ENCODE assay signal across 1 cellular context in the genomic region with DNA sequence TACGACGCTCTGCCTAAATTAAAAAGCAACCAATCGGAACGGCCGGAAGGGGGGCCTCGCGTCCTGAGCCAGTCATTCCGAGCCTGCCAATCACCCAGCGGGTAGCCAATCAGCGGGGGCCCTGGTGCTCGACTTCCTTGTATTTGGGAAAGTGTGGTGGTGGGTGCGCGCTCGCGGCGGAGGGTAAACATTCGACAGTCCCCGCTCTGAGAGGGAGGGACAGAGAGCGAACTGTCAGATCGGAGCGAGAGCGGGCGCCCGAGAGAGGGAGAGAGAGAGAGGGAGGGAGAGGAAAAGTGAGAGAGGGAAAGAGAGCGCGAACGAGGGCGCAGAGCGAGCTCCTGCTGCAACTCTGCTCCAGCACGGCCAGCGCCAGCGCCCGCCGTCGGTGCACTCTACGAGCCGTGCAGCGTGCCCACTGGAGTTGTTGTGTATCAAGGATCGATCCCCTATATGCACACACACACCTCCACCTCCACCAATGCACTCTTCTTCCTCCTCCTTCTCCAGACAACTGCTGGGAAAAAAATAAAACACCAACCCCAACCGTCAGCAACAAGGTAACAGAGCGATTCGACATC.
TF ChIP-seq lines count a peak whose summit lies in the region.

A gene (plus strand): TSS at position 190 of the 581 bp plus-strand sequence. CDS start 1,396 bp downstream, outside the sequence.

TF ChIP-seq in HEK293, 187 proteins besides CTCF, POLR2A, EP300 and RAD21 (continued from another document):
- TF ChIP-seq, protein P1, sequence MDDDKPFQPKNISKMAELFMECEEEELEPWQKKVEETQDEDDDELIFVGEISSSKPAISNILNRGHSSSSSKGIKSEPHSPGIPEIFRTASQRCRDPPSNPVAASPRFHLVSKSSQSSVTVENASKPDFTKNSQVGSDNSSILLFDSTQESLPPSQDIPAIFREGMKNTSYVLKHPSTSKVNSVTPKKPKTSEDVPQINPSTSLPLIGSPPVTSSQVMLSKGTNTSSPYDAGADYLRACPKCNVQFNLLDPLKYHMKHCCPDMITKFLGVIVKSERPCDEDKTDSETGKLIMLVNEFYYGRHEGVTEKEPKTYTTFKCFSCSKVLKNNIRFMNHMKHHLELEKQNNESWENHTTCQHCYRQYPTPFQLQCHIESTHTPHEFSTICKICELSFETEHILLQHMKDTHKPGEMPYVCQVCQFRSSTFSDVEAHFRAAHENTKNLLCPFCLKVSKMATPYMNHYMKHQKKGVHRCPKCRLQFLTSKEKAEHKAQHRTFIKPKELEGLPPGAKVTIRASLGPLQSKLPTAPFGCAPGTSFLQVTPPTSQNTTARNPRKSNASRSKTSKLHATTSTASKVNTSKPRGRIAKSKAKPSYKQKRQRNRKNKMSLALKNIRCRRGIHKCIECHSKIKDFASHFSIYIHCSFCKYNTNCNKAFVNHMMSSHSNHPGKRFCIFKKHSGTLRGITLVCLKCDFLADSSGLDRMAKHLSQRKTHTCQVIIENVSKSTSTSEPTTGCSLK (tag by site-specific recombination; IDR thresholded peaks at IDR 0.05), result no peak
- no peak for TF ChIP-seq SCRT2 (tag by site-specific recombination; IDR thresholded peaks at IDR 0.05)
- TF ChIP-seq, protein P2, sequence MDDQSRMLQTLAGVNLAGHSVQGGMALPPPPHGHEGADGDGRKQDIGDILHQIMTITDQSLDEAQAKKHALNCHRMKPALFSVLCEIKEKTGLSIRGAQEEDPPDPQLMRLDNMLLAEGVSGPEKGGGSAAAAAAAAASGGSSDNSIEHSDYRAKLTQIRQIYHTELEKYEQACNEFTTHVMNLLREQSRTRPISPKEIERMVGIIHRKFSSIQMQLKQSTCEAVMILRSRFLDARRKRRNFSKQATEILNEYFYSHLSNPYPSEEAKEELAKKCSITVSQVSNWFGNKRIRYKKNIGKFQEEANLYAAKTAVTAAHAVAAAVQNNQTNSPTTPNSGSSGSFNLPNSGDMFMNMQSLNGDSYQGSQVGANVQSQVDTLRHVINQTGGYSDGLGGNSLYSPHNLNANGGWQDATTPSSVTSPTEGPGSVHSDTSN (CRISPR knock-in tag; IDR thresholded peaks at IDR 0.05), result peak; percentile 95
- TF ChIP-seq ZNF664 (tag by site-specific recombination; IDR thresholded peaks at IDR 0.05), result no peak
- TF ChIP-seq, protein P3, sequence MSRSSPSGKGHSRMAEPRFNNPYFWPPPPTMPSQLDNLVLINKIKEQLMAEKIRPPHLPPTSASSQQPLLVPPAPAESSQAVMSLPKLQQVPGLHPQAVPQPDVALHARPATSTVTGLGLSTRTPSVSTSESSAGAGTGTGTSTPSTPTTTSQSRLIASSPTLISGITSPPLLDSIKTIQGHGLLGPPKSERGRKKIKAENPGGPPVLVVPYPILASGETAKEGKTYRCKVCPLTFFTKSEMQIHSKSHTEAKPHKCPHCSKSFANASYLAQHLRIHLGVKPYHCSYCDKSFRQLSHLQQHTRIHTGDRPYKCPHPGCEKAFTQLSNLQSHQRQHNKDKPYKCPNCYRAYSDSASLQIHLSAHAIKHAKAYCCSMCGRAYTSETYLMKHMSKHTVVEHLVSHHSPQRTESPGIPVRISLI (tag by site-specific recombination; IDR thresholded peaks at IDR 0.05), result no peak
- TF ChIP-seq OVOL3 (tag by site-specific recombination; IDR thresholded peaks at IDR 0.05), result no peak
- TF ChIP-seq ZNF561 (tag by site-specific recombination; IDR thresholded peaks at IDR 0.05; ENCODE audit: borderline replicate concordance), result no peak; the same call in 1 of the 2 replicates
- TF ChIP-seq, protein P4, sequence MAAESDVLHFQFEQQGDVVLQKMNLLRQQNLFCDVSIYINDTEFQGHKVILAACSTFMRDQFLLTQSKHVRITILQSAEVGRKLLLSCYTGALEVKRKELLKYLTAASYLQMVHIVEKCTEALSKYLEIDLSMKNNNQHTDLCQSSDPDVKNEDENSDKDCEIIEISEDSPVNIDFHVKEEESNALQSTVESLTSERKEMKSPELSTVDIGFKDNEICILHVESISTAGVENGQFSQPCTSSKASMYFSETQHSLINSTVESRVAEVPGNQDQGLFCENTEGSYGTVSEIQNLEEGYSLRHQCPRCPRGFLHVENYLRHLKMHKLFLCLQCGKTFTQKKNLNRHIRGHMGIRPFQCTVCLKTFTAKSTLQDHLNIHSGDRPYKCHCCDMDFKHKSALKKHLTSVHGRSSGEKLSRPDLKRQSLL (tag by site-specific recombination; IDR thresholded peaks at IDR 0.05), result peak; percentile 36; the same call in 1 of the 2 replicates
- TF ChIP-seq ZNF600 (tag by site-specific recombination; IDR thresholded peaks at IDR 0.05), result peak; percentile 94
- no peak for TF ChIP-seq ZNF23 (tag by site-specific recombination; IDR thresholded peaks at IDR 0.05; ENCODE audit: borderline replicate concordance)
- peak; percentile 65 for TF ChIP-seq ZIC2 (tag by site-specific recombination; IDR thresholded peaks at IDR 0.05)
- TF ChIP-seq ZEB2 (tag by site-specific recombination; IDR thresholded peaks at IDR 0.05), result peak; percentile 68; the same call in 1 of the 2 replicates
- TF ChIP-seq, protein P5, sequence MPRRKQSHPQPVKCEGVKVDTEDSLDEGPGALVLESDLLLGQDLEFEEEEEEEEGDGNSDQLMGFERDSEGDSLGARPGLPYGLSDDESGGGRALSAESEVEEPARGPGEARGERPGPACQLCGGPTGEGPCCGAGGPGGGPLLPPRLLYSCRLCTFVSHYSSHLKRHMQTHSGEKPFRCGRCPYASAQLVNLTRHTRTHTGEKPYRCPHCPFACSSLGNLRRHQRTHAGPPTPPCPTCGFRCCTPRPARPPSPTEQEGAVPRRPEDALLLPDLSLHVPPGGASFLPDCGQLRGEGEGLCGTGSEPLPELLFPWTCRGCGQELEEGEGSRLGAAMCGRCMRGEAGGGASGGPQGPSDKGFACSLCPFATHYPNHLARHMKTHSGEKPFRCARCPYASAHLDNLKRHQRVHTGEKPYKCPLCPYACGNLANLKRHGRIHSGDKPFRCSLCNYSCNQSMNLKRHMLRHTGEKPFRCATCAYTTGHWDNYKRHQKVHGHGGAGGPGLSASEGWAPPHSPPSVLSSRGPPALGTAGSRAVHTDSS (tag by site-specific recombination; IDR thresholded peaks at IDR 0.05), result no peak
- no peak for TF ChIP-seq ZFP3 (tag by site-specific recombination; IDR thresholded peaks at IDR 0.05; ENCODE audit: low read depth)
- no peak for TF ChIP-seq BCL11A (tag by site-specific recombination; IDR thresholded peaks at IDR 0.05; ENCODE audit: low read depth)
- no peak for TF ChIP-seq ZNF530 (tag by site-specific recombination; IDR thresholded peaks at IDR 0.05; ENCODE audit: low read depth)
- no peak for TF ChIP-seq ZFP37 (tag by site-specific recombination; IDR thresholded peaks at IDR 0.05)
- TF ChIP-seq ZNF560 (tag by site-specific recombination; IDR thresholded peaks at IDR 0.05; ENCODE audit: borderline replicate concordance), result no peak
- TF ChIP-seq TCF7L2 (IDR thresholded peaks at IDR 0.05; ENCODE audit: borderline replicate concordance, low read depth, low read length), result no peak
- TF ChIP-seq, protein P6, sequence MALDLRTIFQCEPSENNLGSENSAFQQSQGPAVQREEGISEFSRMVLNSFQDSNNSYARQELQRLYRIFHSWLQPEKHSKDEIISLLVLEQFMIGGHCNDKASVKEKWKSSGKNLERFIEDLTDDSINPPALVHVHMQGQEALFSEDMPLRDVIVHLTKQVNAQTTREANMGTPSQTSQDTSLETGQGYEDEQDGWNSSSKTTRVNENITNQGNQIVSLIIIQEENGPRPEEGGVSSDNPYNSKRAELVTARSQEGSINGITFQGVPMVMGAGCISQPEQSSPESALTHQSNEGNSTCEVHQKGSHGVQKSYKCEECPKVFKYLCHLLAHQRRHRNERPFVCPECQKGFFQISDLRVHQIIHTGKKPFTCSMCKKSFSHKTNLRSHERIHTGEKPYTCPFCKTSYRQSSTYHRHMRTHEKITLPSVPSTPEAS (tag by site-specific recombination; IDR thresholded peaks at IDR 0.05), result 0 out of 2 replicates have a peak, but pooled peaks have one; percentile 23
- TF ChIP-seq ZBTB17 (tag by site-specific recombination; IDR thresholded peaks at IDR 0.05), result peak; percentile 96
